ENCODE assay signal across 8 cellular contexts in the genomic region with DNA sequence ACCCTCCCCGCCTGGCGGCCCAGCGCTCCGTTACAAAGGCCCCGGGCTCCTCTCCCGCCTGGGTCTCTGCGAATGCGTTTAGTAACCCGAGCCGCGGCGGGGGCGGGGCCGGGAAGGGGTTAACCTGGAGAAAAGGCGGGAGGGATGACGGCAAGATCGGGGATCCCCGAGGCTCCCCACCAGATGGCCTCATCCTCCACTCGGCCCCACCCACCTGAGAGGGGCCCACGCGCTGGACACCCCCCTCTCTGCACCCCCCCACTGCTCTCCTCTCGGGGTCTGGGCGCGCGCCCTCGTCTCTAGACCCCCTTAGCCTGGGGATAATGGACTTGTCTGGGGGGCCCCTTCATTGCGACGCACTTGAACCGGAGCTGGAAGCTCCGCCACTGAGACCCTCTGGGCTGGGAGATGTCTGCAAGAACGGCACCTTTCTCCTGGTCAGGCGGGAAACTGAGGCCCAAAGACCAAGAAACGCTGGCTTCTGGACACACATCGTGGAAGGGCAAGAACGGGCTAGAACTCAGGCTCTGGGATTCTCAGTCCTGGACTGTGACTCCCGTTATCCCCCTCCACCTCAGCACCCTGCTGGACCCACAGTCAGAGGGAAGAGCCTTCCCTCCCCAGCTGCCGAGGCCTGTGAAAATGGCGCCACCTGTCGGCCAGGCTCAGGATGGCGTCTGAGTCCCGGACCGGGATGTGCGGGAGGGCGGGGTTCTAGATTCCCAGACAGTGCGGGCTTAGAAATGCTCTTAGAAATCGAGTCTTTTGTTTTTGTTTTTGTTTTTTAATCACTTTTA. TPM values are rescaled to one million over a fixed set of nuclear protein-coding genes. Genes with fewer than 3 reads are reported as not detected.
DNase-seq lines count a peak whose midpoint lies in the region; ATAC-seq and TF ChIP-seq lines count a peak whose summit lies in the region.

No MANE protein-coding gene starts in this region.

- TF ChIP-seq CTCF in BE2C (IDR thresholded peaks at IDR 0.05; ENCODE audit: low read depth, low read length) = peak; percentile 96

- no peak for ATAC-seq in GM21723 (IDR thresholded peaks at IDR 0.05; ENCODE audit: unreplicated experiment)

- H3K27me3 ChIP-seq in BE2C = peaks cover 41% of the 10 kb centered on the region

- peak overlapping the region; percentile 50 for H3K4me3 ChIP-seq in BE2C (ENCODE audit: low read depth, low read length)

- H3K4me1 ChIP-seq in BE2C = peaks cover 13% of the 10 kb centered on the region

- peak; percentile 91 for DNase-seq in BE2C
- DNase-seq in HEK293T (ENCODE audit: extremely low spot score) = peak; percentile 79
- DNase-seq in NCI-H510A (lab: John Stamatoyannopoulos, UW) = peak; percentile 70
- peak; percentile 73 for DNase-seq in activated CD4-positive, alpha-beta T cell treated with anti-CD3 and anti-CD28 coated beads for 1 hour
- DNase-seq in cerebellar cortex (ENCODE audit: low spot score) = peak; percentile 89
- peak; percentile 77 for DNase-seq in kidney glomerular epithelial cell (lab: John Stamatoyannopoulos, UW)
- peak; percentile 68 for DNase-seq in stimulated activated CD4-positive, alpha-beta T cell treated with anti-CD3 and anti-CD28 coated beads, Interleukin-2, amount 100 ng/mL, for 4 hours (ENCODE audit: low read depth)

- H3K9me3 ChIP-seq in BE2C = no peaks in the 10 kb centered on the region

- POLR2A ChIA-PET in HEK293T (lab: Yijun Ruan, JAX) = interaction anchor here (0.8 to 1.6 kb wide), 7 partner anchors 21 to 134 kb away, joined by 3 to 7 read pairs (median 4); partner anchors contain the start of gene BLVRB

- CTCF ChIA-PET in HEK293T (lab: Yijun Ruan, JAX) = interaction anchor here (0.9 to 1.3 kb wide), 4 partner anchors 48 to 303 kb away, joined by 3 to 10 read pairs (median 4); no protein-coding TSS in a partner anchor

- H3K36me3 ChIP-seq in BE2C = no peaks in the 10 kb centered on the region

TF ChIP-seq in HEK293T, 16 proteins besides CTCF, POLR2A, EP300 and RAD21:
- TF ChIP-seq FOXM1 (IDR thresholded peaks at IDR 0.05; ENCODE audit: borderline replicate concordance) = peak; percentile 84; the same call in 1 of the 2 replicates
- TF ChIP-seq TARDBP (IDR thresholded peaks at IDR 0.05) = no peak
- peak; percentile 52; the same call in 1 of the 2 replicates for TF ChIP-seq CTBP1 (IDR thresholded peaks at IDR 0.05; ENCODE audit: borderline replicate concordance)
- TF ChIP-seq L3MBTL2 (conservative IDR thresholded peaks at IDR 0.05) = peak; percentile 67

RNA-seq across cellular contexts. Expression of gene LTBP4, which starts 2.9 kb away (rescaled TPM):
- polyA plus RNA-seq in BE2C (2012; ENCODE audit: insufficient read depth, insufficient read length, low read depth) = 116 TPM

RNA-seq across cellular contexts. Expression of gene SHKBP1, which starts 21.6 kb away (rescaled TPM):
- polyA plus RNA-seq in BE2C (2012; ENCODE audit: insufficient read depth, insufficient read length, low read depth) = 58.0 TPM
